In genomic region chr11:36688132-36688531, GRCh38 we compare ENCODE assay signal across 24 cellular contexts.
DNase-seq lines count a peak whose midpoint lies in the region; ATAC-seq and TF ChIP-seq lines count a peak whose summit lies in the region.
"Had no signal": no experiment of that assay in that cellular context is flagged by ENCODE, and none has a peak within 500 bp of the region (broad histone marks: within the 10 kb centered on the region; RNA-seq: fewer than 3 reads in every experiment).

No MANE protein-coding gene starts in this region.

- H3K27ac ChIP-seq in HEK293 (ENCODE audit: extremely low read depth, low read depth, low read length) (no peak overlapping the region), thymus (ENCODE audit: low read depth) (no peak overlapping the region)
- H3K27ac ChIP-seq: BLaER1 had no signal

- no peaks in the 10 kb centered on the region for H3K9me3 Mint-ChIP-seq in nephron
- no peaks in the 10 kb centered on the region for H3K9me3 Mint-ChIP-seq in activated T-cell treated with anti-CD3 and anti-CD28 coated beads, Interleukin-2, amount 50 U/mL, for 24 hours
- H3K9me3 Mint-ChIP-seq: CD14-positive monocyte; CD4-positive, alpha-beta memory T cell; CD4-positive, CD25-positive, alpha-beta regulatory T cell; CD8-positive, alpha-beta memory T cell had no signal

- H3K4me3 ChIP-seq in HEK293 (ENCODE audit: low read depth, low read length) (no peak overlapping the region), thymus (ENCODE audit: low read length) (peak overlapping the region; percentile 36)
- H3K4me3 ChIP-seq: BLaER1 had no signal

- peak overlapping the region in 2 of 3 experiments; percentile 21 to 53 for H3K27ac Mint-ChIP-seq in nephron
- no peak overlapping the region for H3K27ac Mint-ChIP-seq in activated T-cell treated with anti-CD3 and anti-CD28 coated beads, Interleukin-2, amount 50 U/mL, for 24 hours
- H3K27ac Mint-ChIP-seq: CD14-positive monocyte; CD4-positive, alpha-beta memory T cell; CD4-positive, CD25-positive, alpha-beta regulatory T cell had no signal

- POLR2A ChIA-PET in HEK293 (lab: Yijun Ruan, JAX), result no interaction called here

- H3K4me1 Mint-ChIP-seq in nephron, result peaks cover 31% of the 10 kb centered on the region
- H3K4me1 Mint-ChIP-seq in activated T-cell treated with anti-CD3 and anti-CD28 coated beads, Interleukin-2, amount 50 U/mL, for 24 hours (ENCODE audit: low read depth), result peaks cover 8% of the 10 kb centered on the region
- H3K4me1 Mint-ChIP-seq: CD4-positive, CD25-positive, alpha-beta regulatory T cell had no signal

- no peaks in the 10 kb centered on the region for H3K36me3 Mint-ChIP-seq in nephron (ENCODE audit: low read depth)
- H3K36me3 Mint-ChIP-seq in activated T-cell treated with anti-CD3 and anti-CD28 coated beads, Interleukin-2, amount 50 U/mL, for 24 hours (ENCODE audit: low read depth), result no peaks in the 10 kb centered on the region
- H3K36me3 Mint-ChIP-seq: CD14-positive monocyte; CD4-positive, alpha-beta memory T cell; CD4-positive, CD25-positive, alpha-beta regulatory T cell; CD8-positive, alpha-beta memory T cell had no signal

- CTCF ChIA-PET in HEK293 (lab: Yijun Ruan, JAX), result interaction anchor here (6.5 kb wide), 1 partner anchor 59 kb away, joined by 48 read pairs; no protein-coding TSS in a partner anchor

- TF ChIP-seq CTCF in HEK293 (tag by site-specific recombination; IDR thresholded peaks at IDR 0.05), result no peak
- TF ChIP-seq CTCF in nephron (IDR thresholded peaks at IDR 0.05; ENCODE audit: unreplicated experiment in 3 of 3), result no peak

- 85% methylated on average over 2 of the region's 2 CpGs for WGBS in thymus

- no peak overlapping the region for H3K4me3 Mint-ChIP-seq in nephron
- no peak overlapping the region for H3K4me3 Mint-ChIP-seq in activated T-cell treated with anti-CD3 and anti-CD28 coated beads, Interleukin-2, amount 50 U/mL, for 24 hours
- H3K4me3 Mint-ChIP-seq: CD14-positive monocyte; CD4-positive, alpha-beta memory T cell; CD4-positive, CD25-positive, alpha-beta regulatory T cell; CD8-positive, alpha-beta memory T cell had no signal

- H3K9me3 ChIP-seq in HEK293 (ENCODE audit: control insufficient read depth, insufficient read depth, low read depth, low read length) (no peaks in the 10 kb centered on the region), thymus (ENCODE audit: control insufficient read depth) (no peaks in the 10 kb centered on the region)
- H3K9me3 ChIP-seq: BE2C, BLaER1 had no signal

- H3K4me1 ChIP-seq in HEK293 (ENCODE audit: control insufficient read depth, insufficient read depth, low read length) (no peaks in the 10 kb centered on the region), thymus (ENCODE audit: control insufficient read depth, insufficient read depth, low read length) (peaks cover 54% of the 10 kb centered on the region)
- H3K4me1 ChIP-seq: BE2C, BLaER1 had no signal

- peak; percentile 75 for ATAC-seq in left colon

- peaks cover 3% of the 10 kb centered on the region for H3K27me3 ChIP-seq in thymus (ENCODE audit: control insufficient read depth, insufficient read depth)
- H3K27me3 ChIP-seq: BE2C, BLaER1 had no signal

- DNase-seq in left colon (no peak), GDM1 (lab: John Stamatoyannopoulos, UW) (no peak), NOMO-1 treated with DMSO at 0.1 percent for 48 hours (lab: John Stamatoyannopoulos, UW; ENCODE audit: unreplicated experiment) (no peak), dedifferentiated amniotic fluid mesenchymal stem cell (ENCODE audit: extremely low spot score) (no peak)
- no peak for DNase-seq in activated T-cell treated with anti-CD3 and anti-CD28 coated beads, Interleukin-2, amount 50 U/mL, for 24 hours
- DNase-seq: 8988T; ACHN; BE2C; C1 segment of cervical spinal cord; CD4-positive, alpha-beta memory T cell; CD4-positive, CD25-positive, alpha-beta regulatory T cell; CD8-positive, alpha-beta memory T cell; COR-L47; DMS 273 treated with DMSO at 0.1 percent for 48 hours; DMS153; DMS53; DMS79 treated with DMSO at 0.1 percent for 48 hours; EL; GF-D8 had no signal

- H3K27me3 Mint-ChIP-seq in nephron (ENCODE audit: low read depth), result peaks cover 3% of the 10 kb centered on the region
- peaks cover 77% of the 10 kb centered on the region for H3K27me3 Mint-ChIP-seq in activated T-cell treated with anti-CD3 and anti-CD28 coated beads, Interleukin-2, amount 50 U/mL, for 24 hours
- H3K27me3 Mint-ChIP-seq: CD4-positive, CD25-positive, alpha-beta regulatory T cell had no signal

- H3K36me3 ChIP-seq in HEK293 (ENCODE audit: control insufficient read depth in 2 of 2, insufficient read depth in 1 of 2, low read length in 2 of 2) (no peaks in the 10 kb centered on the region), thymus (ENCODE audit: control insufficient read depth, insufficient read depth) (no peaks in the 10 kb centered on the region)
- H3K36me3 ChIP-seq: BE2C, BLaER1 had no signal

- intact Hi-C loops in left colon (cut with DNase I, micrococcal nuclease), result no loop called here

TF ChIP-seq in HEK293, 187 proteins besides CTCF, POLR2A, EP300 and RAD21:
- TF ChIP-seq ZNF529 (tag by site-specific recombination; IDR thresholded peaks at IDR 0.05; ENCODE audit: insufficient replicate concordance) (no peak), ZNF707 (tag by site-specific recombination; IDR thresholded peaks at IDR 0.05) (no peak), ZNF677 (tag by site-specific recombination; IDR thresholded peaks at IDR 0.05) (no peak), ZNF776 (tag by site-specific recombination; IDR thresholded peaks at IDR 0.05; ENCODE audit: borderline replicate concordance) (no peak), SCRT2 (tag by site-specific recombination; IDR thresholded peaks at IDR 0.05) (peak; percentile 72)
